ENCODE assay signal across 19 cellular contexts in the genomic region with DNA sequence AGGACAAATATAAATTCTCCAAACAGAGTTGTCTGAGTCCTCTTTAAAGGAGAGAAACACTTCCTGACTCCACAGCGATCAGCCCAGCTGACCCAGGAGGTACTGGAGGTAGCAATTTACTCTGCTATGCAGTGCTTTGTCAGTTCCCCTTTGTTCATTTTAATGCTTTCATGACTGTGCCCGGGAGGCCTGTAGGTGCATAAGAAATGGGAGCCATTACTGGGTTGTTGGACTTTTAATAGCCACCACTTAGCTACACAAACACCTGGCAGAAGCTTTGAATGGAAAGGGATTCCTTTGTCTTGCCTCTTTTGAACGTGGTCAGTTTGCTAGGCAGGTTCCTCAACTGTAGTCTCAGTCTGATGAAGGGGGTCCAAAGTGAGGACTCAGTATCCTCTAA.
DNase-seq lines count a peak whose midpoint lies in the region; TF ChIP-seq lines count a peak whose summit lies in the region.
"Had no signal": no experiment of that assay in that cellular context is flagged by ENCODE, and none has a peak within 500 bp of the region (broad histone marks: within the 10 kb centered on the region; RNA-seq: fewer than 3 reads in every experiment).

No MANE protein-coding gene starts in this region.

- H3K4me3 ChIP-seq in HAP-1: no peak overlapping the region
- H3K4me3 ChIP-seq: BLaER1, GM23248, K562 had no signal

- TF ChIP-seq POLR2A in erythroblast (IDR thresholded peaks at IDR 0.05; ENCODE audit: low read length): no peak

- no peaks in the 10 kb centered on the region for H3K36me3 ChIP-seq in HAP-1 (replicated peaks)
- H3K36me3 ChIP-seq: BLaER1 had no signal

- no peaks in the 10 kb centered on the region for H3K27me3 ChIP-seq in HAP-1 (ENCODE audit: low read depth)
- H3K27me3 ChIP-seq: BLaER1 had no signal

- in situ Hi-C loops in HAP-1 (cut with MboI; ENCODE audit: low sequenced_read_pairs): no loop called here

- DNase-seq in DMS153 (lab: John Stamatoyannopoulos, UW) (peak; percentile 84), HAP-1 (ENCODE audit: low spot score in 2 of 2) (peak; percentile 67 to 88), NCI-H69 (lab: John Stamatoyannopoulos, UW) (peak; percentile 65), iPS DF 4.7 (ENCODE audit: extremely low read depth, low spot score) (peak; percentile 83), NCI-H2107 (lab: John Stamatoyannopoulos, UW) (no peak), erythroblast (lab: John Stamatoyannopoulos, UW) (no peak), NCI-H1092 (lab: John Stamatoyannopoulos, UW) (no peak), NOMO-1 (lab: John Stamatoyannopoulos, UW; ENCODE audit: unreplicated experiment in 2 of 2) (no peak)
- DNase-seq: CD8-positive, alpha-beta T cell; GM23248; HFFc6; NCI-H187 treated with DMSO at 0.1 percent for 48 hours; NCI-H2171; NCI-H446 treated with DMSO at 0.1 percent for 48 hours; SHP77; SK-N-SH; T-cell had no signal

- no peaks in the 10 kb centered on the region for H3K9me3 ChIP-seq in HAP-1
- H3K9me3 ChIP-seq: SK-N-SH had no signal

- peaks cover 20% of the 10 kb centered on the region for H3K4me1 ChIP-seq in HAP-1
- H3K4me1 ChIP-seq: BLaER1 had no signal

Comparison
In these comparisons a context has a peak if more than half of its experiments do, and no peak if none do; other contexts are left out.
1. DNase-seq: peak in DMS153 (single experiment), HAP-1 (2 of 2), NCI-H69 (single experiment) and iPS DF 4.7 (single experiment); none in NCI-H2107 (single experiment), erythroblast (0 of 2), NCI-H1092 (single experiment) and NOMO-1 (0 of 2).